ENCODE assay signal across 10 cellular contexts in the genomic region with DNA sequence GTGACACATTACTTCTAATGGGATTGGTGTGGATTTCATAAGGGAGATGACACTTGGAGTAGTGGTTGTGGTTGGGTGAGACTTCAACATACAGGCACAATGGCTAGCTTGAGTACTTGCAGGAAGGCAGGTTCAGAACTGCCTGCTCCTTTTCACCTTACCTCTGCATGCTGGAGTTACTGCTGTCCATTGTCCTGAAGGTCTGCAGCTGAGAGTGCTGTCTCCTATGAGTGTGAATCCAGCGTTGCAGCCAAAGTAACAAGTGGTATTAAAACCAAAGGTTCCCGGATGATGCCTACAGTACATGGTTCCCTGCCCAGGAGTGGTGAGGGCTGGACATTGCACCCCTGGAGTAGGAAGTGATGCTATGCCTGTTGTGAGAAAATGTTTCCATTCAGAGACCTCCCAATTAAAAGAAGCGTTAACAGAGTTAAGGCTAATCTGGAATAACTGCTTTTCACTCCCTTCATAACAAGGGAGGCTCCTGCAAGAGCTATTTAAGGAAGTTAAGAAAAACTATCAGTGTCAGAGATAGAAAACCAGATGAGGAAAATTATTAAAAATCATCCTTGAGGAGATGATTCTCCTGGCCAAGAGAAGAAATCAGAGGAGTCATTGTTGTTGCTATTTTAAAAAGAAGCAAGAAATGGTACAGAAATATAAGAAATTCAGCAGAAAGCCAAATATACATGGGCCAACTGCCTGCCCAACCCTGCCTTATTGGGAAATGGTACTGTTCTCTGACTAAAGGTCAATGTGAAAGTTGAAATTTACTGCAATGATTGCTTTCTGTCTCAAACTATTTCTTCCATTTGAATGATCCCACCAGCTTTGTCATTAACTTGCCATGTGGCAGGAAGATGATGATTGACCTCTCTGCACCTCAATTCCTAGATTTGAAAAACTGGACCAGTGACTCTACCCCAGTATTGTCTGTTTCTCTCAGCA. TPM values are rescaled to one million over a fixed set of nuclear protein-coding genes. Genes with fewer than 3 reads are reported as not detected.
A peak's percentile ranks its signal among the peaks of the same experiment; 100 is the strongest.
DNase-seq lines count a peak whose midpoint lies in the region; ATAC-seq, FAIRE-seq and TF ChIP-seq lines count a peak whose summit lies in the region.
"Had no signal": no experiment of that assay in that cellular context is flagged by ENCODE, and none has a peak within 500 bp of the region (broad histone marks: within the 10 kb centered on the region; RNA-seq: fewer than 3 reads in every experiment).

No MANE protein-coding gene starts in this region.

- H3K4me1 ChIP-seq in neuronal stem cell (ENCODE audit: control insufficient read depth in 2 of 2, insufficient read depth in 1 of 2, low read depth in 1 of 2, low read length in 2 of 2) = no peaks in the 10 kb centered on the region

- H2BK12ac ChIP-seq in neuronal stem cell (ENCODE audit: low read length) = no peak overlapping the region

- no peak overlapping the region for H3K9ac ChIP-seq in neuronal stem cell (ENCODE audit: low read depth, low read length, poor library complexity)

- no peaks in the 10 kb centered on the region for H3K36me3 ChIP-seq in neuronal stem cell (replicated peaks in 1 of 2; ENCODE audit: control insufficient read depth in 2 of 2, insufficient read depth in 2 of 2, low read length in 2 of 2)

- H2AFZ ChIP-seq in neuronal stem cell (ENCODE audit: low read length) = no peak overlapping the region

- no peak overlapping the region for H3K4me2 ChIP-seq in neuronal stem cell (ENCODE audit: insufficient read depth, low read length, poor library complexity, severe bottlenecking)

- H3K18ac ChIP-seq in neuronal stem cell (ENCODE audit: low read length) = no peak overlapping the region

- H4K91ac ChIP-seq in neuronal stem cell (ENCODE audit: low read depth, low read length, poor library complexity) = no peak overlapping the region

- H3K27me3 ChIP-seq in neuronal stem cell (ENCODE audit: control insufficient read depth in 3 of 3, insufficient read depth in 3 of 3, low read depth in 1 of 3, low read length in 3 of 3) = peaks cover 0 to 2% (median 0%) of the 10 kb centered on the region in 3 experiments

- H2BK15ac ChIP-seq in neuronal stem cell (ENCODE audit: low read length) = no peak overlapping the region

- no peak for FAIRE-seq in RCC 7860 (lab: Jason Lieb, UNC)

- H3K9me3 ChIP-seq in neuronal stem cell (replicated peaks in 1 of 2; ENCODE audit: control insufficient read depth in 2 of 2, insufficient read depth in 1 of 2, low read depth in 1 of 2, low read length in 2 of 2) = no peaks in the 10 kb centered on the region

- no peak overlapping the region for H4K8ac ChIP-seq in neuronal stem cell (ENCODE audit: low read depth, low read length)

- H3K27ac ChIP-seq in neuronal stem cell (replicated peaks; ENCODE audit: low read length) = no peak overlapping the region

- H2BK120ac ChIP-seq in neuronal stem cell (ENCODE audit: low read depth, low read length) = no peak overlapping the region

- no peaks in the 10 kb centered on the region for H3K79me1 ChIP-seq in neuronal stem cell (ENCODE audit: low read depth, low read length)

- no peak for TF ChIP-seq POLR2A in NB4 (IDR thresholded peaks at IDR 0.05; ENCODE audit: extremely low read depth, insufficient read length)

- no peak overlapping the region for H2BK5ac ChIP-seq in neuronal stem cell (ENCODE audit: low read length)

- TF ChIP-seq CTCF in NB4 (IDR thresholded peaks at IDR 0.05; ENCODE audit: low read depth, low read length) = no peak
- TF ChIP-seq CTCF in choroid plexus epithelial cell (conservative IDR thresholded peaks at IDR 0.05; ENCODE audit: low read depth, low read length) = no peak

- H2AK5ac ChIP-seq in neuronal stem cell (ENCODE audit: low read depth, low read length) = no peak overlapping the region

- no peak for ATAC-seq in HG02852 (IDR thresholded peaks at IDR 0.05; ENCODE audit: unreplicated experiment)

- WGBS in neuronal stem cell (ENCODE audit: extremely low coverage in 2 of 2, insufficient read length in 2 of 2, insufficient replicate concordance in 1 of 2), 2 donors = no CpG with 5 or more reads among the region's 3 CpGs

- no peak overlapping the region for H3K23ac ChIP-seq in neuronal stem cell (ENCODE audit: low read depth, low read length, poor library complexity)

- no peak overlapping the region for H3K14ac ChIP-seq in neuronal stem cell (ENCODE audit: low read length)

- peak; percentile 41 for DNase-seq in activated CD4-positive, alpha-beta T cell treated with anti-CD3 and anti-CD28 coated beads for 48 hours
- DNase-seq in activated CD4-positive, alpha-beta T cell treated with anti-CD3 and anti-CD28 coated beads for 4 hours = no peak
- DNase-seq in NB4 (ENCODE audit: low read depth) (peak; percentile 35), choroid plexus epithelial cell (ENCODE audit: low read depth) (peak; percentile 71), neuronal stem cell (ENCODE audit: low spot score) (peak; percentile 15), NCI-H1436 treated with DMSO at 0.1 percent for 48 hours (lab: John Stamatoyannopoulos, UW) (no peak), RCC 7860 (ENCODE audit: low spot score) (no peak)
- DNase-seq: activated CD4-positive, CD25-positive, alpha-beta regulatory T cell; substantia nigra had no signal

- H3K4me3 ChIP-seq in NB4 (ENCODE audit: low read depth, low read length) (no peak overlapping the region), choroid plexus epithelial cell (ENCODE audit: low read depth, low read length) (no peak overlapping the region), neuronal stem cell (ENCODE audit: low read length in 2 of 2) (no peak overlapping the region)

- no peak overlapping the region for H3K4ac ChIP-seq in neuronal stem cell (ENCODE audit: low read length)

RNA-seq across cellular contexts. Expression of a gene that starts 9.8 kb away (rescaled TPM):
- 0.03 TPM for polyA plus RNA-seq in neuronal stem cell (2013, experiment 1 of 2)
- polyA plus RNA-seq in neuronal stem cell (2013, experiment 2 of 2) = 0.03 TPM

RNA-seq across cellular contexts. Expression of a gene that starts 33.9 kb away (rescaled TPM):
- polyA plus RNA-seq in neuronal stem cell (2013, experiment 1 of 2) = not detected
- not detected for polyA plus RNA-seq in neuronal stem cell (2013, experiment 2 of 2)

Comparison
In these comparisons a context has a peak if more than half of its experiments do, and no peak if none do; other contexts are left out.
1. DNase-seq: peak in activated CD4-positive, alpha-beta T cell treated with anti-CD3 and anti-CD28 coated beads for 48 hours (single experiment), NB4 (single experiment), choroid plexus epithelial cell (single experiment) and neuronal stem cell (single experiment); none in activated CD4-positive, alpha-beta T cell treated with anti-CD3 and anti-CD28 coated beads for 4 hours (0 of 2), NCI-H1436 treated with DMSO at 0.1 percent for 48 hours (single experiment) and RCC 7860 (single experiment).